ENCODE assay signal across 8 cellular contexts in genomic region chr22:20317402-20318042, GRCh38. TPM values are rescaled to one million over a fixed set of nuclear protein-coding genes. Genes with fewer than 3 reads are reported as not detected.
DNase-seq lines count a peak whose midpoint lies in the region; ATAC-seq and TF ChIP-seq lines count a peak whose summit lies in the region.
"Not testable (repeated sequence)": the region's sequence is repeated elsewhere in the genome, so short reads cannot be mapped to it uniquely, and the experiment has no call there.

No MANE protein-coding gene starts in this region.

- not testable (repeated sequence) for H3K9me3 ChIP-seq in WERI-Rb-1 (ENCODE audit: severe bottlenecking); esophagus squamous epithelium

- H3K9me3 Mint-ChIP-seq in activated naive CD8-positive, alpha-beta T cell treated with anti-CD3 and anti-CD28 coated beads, Interleukin-2, amount 10 ng/mL, durations not matched to agents 7 days and 5 days, result not testable (repeated sequence)

- not testable (repeated sequence) for H3K4ac ChIP-seq in mesendoderm (ENCODE audit: low read depth, low read length)

- not testable (repeated sequence) for H2BK120ac ChIP-seq in mesendoderm (ENCODE audit: low read depth, low read length)

- not testable (repeated sequence) for H2BK15ac ChIP-seq in mesendoderm (replicated peaks; ENCODE audit: low read depth)

- not testable (repeated sequence) for ATAC-seq in activated naive CD8-positive, alpha-beta T cell treated with anti-CD3 and anti-CD28 coated beads, Interleukin-2, amount 10 ng/mL, durations not matched to agents 7 days and 5 days (ENCODE audit: low read depth)

- not testable (repeated sequence) for H3K27me3 ChIP-seq in BJ (ENCODE audit: control insufficient read depth, insufficient read depth, low read length); WERI-Rb-1 (ENCODE audit: insufficient read depth, low read depth, severe bottlenecking); esophagus squamous epithelium; mesendoderm (ENCODE audit: insufficient read depth, low read length, poor library complexity)

- peaks cover 22% of the 10 kb centered on the region for H3K4me1 Mint-ChIP-seq in activated naive CD8-positive, alpha-beta T cell treated with anti-CD3 and anti-CD28 coated beads, Interleukin-2, amount 10 ng/mL, durations not matched to agents 7 days and 5 days

- intact Hi-C loops in esophagus squamous epithelium (cut with DNase I), result not testable (repeated sequence)

- H3K4me3 ChIP-seq in BJ (ENCODE audit: low read depth, low read length); WERI-Rb-1 (ENCODE audit: low read depth, low read length); esophagus squamous epithelium; mesendoderm (ENCODE audit: low read length): not testable (repeated sequence)

- H4K5ac ChIP-seq in mesendoderm (ENCODE audit: low read length), result not testable (repeated sequence)

- H3K27ac Mint-ChIP-seq in activated naive CD8-positive, alpha-beta T cell treated with anti-CD3 and anti-CD28 coated beads, Interleukin-2, amount 10 ng/mL, durations not matched to agents 7 days and 5 days, result not testable (repeated sequence)

- H3K27ac ChIP-seq in WERI-Rb-1; esophagus squamous epithelium; mesendoderm (ENCODE audit: low read depth, low read length): not testable (repeated sequence)

- not testable (repeated sequence) for H3K56ac ChIP-seq in mesendoderm (ENCODE audit: low read length)

- CTCF ChIA-PET in BJ (lab: Yijun Ruan, JAX), result interaction anchor here (0.5 to 1.5 kb wide), 4 partner anchors 11 to 348 kb away, joined by 3 to 6 read pairs (median 4); no protein-coding TSS in a partner anchor

- not testable (repeated sequence) for H4K8ac ChIP-seq in mesendoderm (ENCODE audit: low read depth, low read length)

- not testable (repeated sequence) for H2AK5ac ChIP-seq in mesendoderm (ENCODE audit: low read length)

- not testable (repeated sequence) for H3K36me3 ChIP-seq in BJ (ENCODE audit: control insufficient read depth, insufficient read depth, low read length); WERI-Rb-1; mesendoderm (ENCODE audit: control insufficient read depth, insufficient read depth, low read length)
- peaks cover 0 to 23% (median 3%) of the 10 kb centered on the region in 3 donors for H3K36me3 ChIP-seq in esophagus squamous epithelium

- not testable (repeated sequence) for H3K79me2 ChIP-seq in mesendoderm (ENCODE audit: control insufficient read depth, insufficient read depth, low read length)

- H3K18ac ChIP-seq in mesendoderm (ENCODE audit: low read length), result not testable (repeated sequence)

- not testable (repeated sequence) for H3K27me3 Mint-ChIP-seq in activated naive CD8-positive, alpha-beta T cell treated with anti-CD3 and anti-CD28 coated beads, Interleukin-2, amount 10 ng/mL, durations not matched to agents 7 days and 5 days

- H3K9ac ChIP-seq in mesendoderm (ENCODE audit: low read length), result peak overlapping the region; percentile 24

- TF ChIP-seq CTCF in BJ (IDR thresholded peaks at IDR 0.05; ENCODE audit: insufficient read depth, low read depth, low read length) (peak; percentile 60), GM13977 (IDR thresholded peaks at IDR 0.05; ENCODE audit: extremely low read depth, insufficient read depth, missing control alignments) (peak; percentile 51), WERI-Rb-1 (IDR thresholded peaks at IDR 0.05; ENCODE audit: low read depth, low read length) (peak; percentile 27), esophagus squamous epithelium (IDR thresholded peaks at IDR 0.05) (peak in 5 of 6 experiments; percentile 6 to 64 (median 54))

- peaks cover 15 to 45% (median 27%) of the 10 kb centered on the region in 3 donors for H3K4me1 ChIP-seq in esophagus squamous epithelium
- not testable (repeated sequence) for H3K4me1 ChIP-seq in mesendoderm (ENCODE audit: control insufficient read depth, low read depth, low read length)

- not testable (repeated sequence) for H3K4me3 Mint-ChIP-seq in activated naive CD8-positive, alpha-beta T cell treated with anti-CD3 and anti-CD28 coated beads, Interleukin-2, amount 10 ng/mL, durations not matched to agents 7 days and 5 days

- TF ChIP-seq POLR2A in esophagus squamous epithelium (IDR thresholded peaks at IDR 0.05), result not testable (repeated sequence)

- H3K4me2 ChIP-seq in mesendoderm (ENCODE audit: low read length), result not testable (repeated sequence)

- in situ Hi-C loops in GM13977 (cut with MboI; ENCODE audit: low pct_unique_long_range_greater_than_20kb, low sequenced_read_pairs, unreplicated experiment), result not testable (repeated sequence)

- not testable (repeated sequence) for DNase-seq in BJ (ENCODE audit: low read depth); GM13977 (ENCODE audit: low spot score); esophagus squamous epithelium (lab: John Stamatoyannopoulos, UW); mesendoderm
- DNase-seq in NCI-H2227 treated with DMSO at 0.1 percent for 48 hours (lab: John Stamatoyannopoulos, UW) (peak; percentile 37), WERI-Rb-1 (peak; percentile 40)
- peak; percentile 49 for DNase-seq in activated naive CD8-positive, alpha-beta T cell treated with anti-CD3 and anti-CD28 coated beads, Interleukin-2, amount 10 ng/mL, durations not matched to agents 7 days and 5 days
- DNase-seq in stimulated activated CD4-positive, alpha-beta T cell treated with anti-CD3 and anti-CD28 coated beads, Interleukin-2, amount 100 ng/mL, for 24 hours, result peak; percentile 42 to 53

- not testable (repeated sequence) for H2BK5ac ChIP-seq in mesendoderm (ENCODE audit: low read length)

- 42 to 52% methylated on average over 7 to 8 of the region's 8 CpGs for WGBS in esophagus squamous epithelium, 2 donors
- no CpG with 5 or more reads among the region's 8 CpGs for whole genome bisulfite sequencing in mesendoderm (ENCODE audit: extremely low coverage, insufficient coverage, low lambda C conversion rate)

- not testable (repeated sequence) for H3K36me3 Mint-ChIP-seq in activated naive CD8-positive, alpha-beta T cell treated with anti-CD3 and anti-CD28 coated beads, Interleukin-2, amount 10 ng/mL, durations not matched to agents 7 days and 5 days

- H3K23ac ChIP-seq in mesendoderm (ENCODE audit: low read length), result not testable (repeated sequence)

- H3K79me1 ChIP-seq in mesendoderm (ENCODE audit: low read length), result not testable (repeated sequence)

- POLR2A ChIA-PET in BJ (lab: Charles Lee), result not testable (repeated sequence)
- POLR2A ChIA-PET in activated naive CD8-positive, alpha-beta T cell treated with anti-CD3 and anti-CD28 coated beads, Interleukin-2, amount 10 ng/mL, durations not matched to agents 7 days and 5 days (lab: Charles Lee), result interaction anchor here (0.6 kb wide), 1 partner anchor 105 kb away, joined by 3 read pairs; no protein-coding TSS in a partner anchor

RNA-seq across cellular contexts. Expression of gene DGCR6L, which starts 2.3 kb away (rescaled TPM):
- polyA plus RNA-seq in BJ (2011; rRNA removed), result 38.9 and 65.8 TPM in 2 replicates
- 19.9 and 21.3 TPM in 2 replicates for polyA minus RNA-seq in BJ (2011; rRNA and poly(A)+ RNA removed)
- 10 to 100 TPM; 39.7 to 45.7 TPM for total RNA-seq in activated naive CD8-positive, alpha-beta T cell treated with anti-CD3 and anti-CD28 coated beads, Interleukin-2, amount 10 ng/mL, durations not matched to agents 7 days and 5 days
- total RNA-seq in esophagus squamous epithelium, result 10 to 100 TPM; 35.7 to 56.2 (median 49.2) TPM
- polyA plus RNA-seq in mesendoderm (2013, experiment 1 of 2), result 27.2 TPM
- polyA plus RNA-seq in mesendoderm (2013, experiment 2 of 2), result 27.9 TPM

RNA-seq across cellular contexts. Expression of gene RTN4R, which starts 49.4 kb away (rescaled TPM):
- polyA plus RNA-seq in BJ (2011; rRNA removed), result 0.40 and 0.77 TPM in 2 replicates
- 0.28 and 0.41 TPM in 2 replicates for polyA minus RNA-seq in BJ (2011; rRNA and poly(A)+ RNA removed)
- 1 to 10 TPM; 5.7 to 6.1 TPM for total RNA-seq in activated naive CD8-positive, alpha-beta T cell treated with anti-CD3 and anti-CD28 coated beads, Interleukin-2, amount 10 ng/mL, durations not matched to agents 7 days and 5 days
- total RNA-seq in esophagus squamous epithelium, result 1 to 10 TPM in 3 of 4 donors, under 1 TPM in 1; 0.97 to 3.9 (median 2.5) TPM
- 17.3 TPM for polyA plus RNA-seq in mesendoderm (2013, experiment 1 of 2)
- 17.0 TPM for polyA plus RNA-seq in mesendoderm (2013, experiment 2 of 2)
